10 cellular contexts compared by ENCODE assay signal in genomic region chr6:114367315-114367961, GRCh38. TPM values are rescaled to one million over a fixed set of nuclear protein-coding genes. Genes with fewer than 3 reads are reported as not detected.
"Had no signal": no experiment of that assay in that cellular context is flagged by ENCODE, and none has a peak within 500 bp of the region (broad histone marks: within the 10 kb centered on the region; RNA-seq: fewer than 3 reads in every experiment).

No MANE protein-coding gene starts in this region.

- H3K4me1 ChIP-seq: HAP-1 had no signal

- ATAC-seq: HCT116, K562 had no signal

- H3K36me3 ChIP-seq: HAP-1 had no signal

- H3K4me3 ChIP-seq: HAP-1, K562 had no signal

- H3K4me3 Mint-ChIP-seq: HFFc6 had no signal

- H3K27ac Mint-ChIP-seq: HFFc6 had no signal

- H3K9me3 ChIP-seq: HAP-1 had no signal

- DNase-seq: GOT3, H7, HFFc6, IMR-90, KG1 had no signal

- H3K27ac ChIP-seq: HL-60 had no signal

RNA-seq across cellular contexts. Expression of gene HS3ST5, which starts 24.6 kb away (rescaled TPM):
- total RNA-seq: H4, HFFc6, IMR-90, K562 had no signal
